In genomic region chr11:118434123-118434552, GRCh38 we compare ENCODE assay signal across 8 cellular contexts. TPM values are rescaled to one million over a fixed set of nuclear protein-coding genes. Genes with fewer than 3 reads are reported as not detected.
DNase-seq lines count a peak whose midpoint lies in the region; ATAC-seq, FAIRE-seq and TF ChIP-seq lines count a peak whose summit lies in the region.

No MANE protein-coding gene starts in this region.

- H3K9me3 Mint-ChIP-seq in activated naive CD8-positive, alpha-beta T cell treated with anti-CD3 and anti-CD28 coated beads, Interleukin-2, amount 10 ng/mL, durations not matched to agents 7 days and 5 days = no peaks in the 10 kb centered on the region

- H3K27ac Mint-ChIP-seq in activated naive CD8-positive, alpha-beta T cell treated with anti-CD3 and anti-CD28 coated beads, Interleukin-2, amount 10 ng/mL, durations not matched to agents 7 days and 5 days = peak overlapping the region; percentile 94

- H3K36me3 ChIP-seq in HepG2 (replicated peaks in 1 of 2; ENCODE audit: control insufficient read depth in 1 of 2, insufficient read depth in 2 of 2, low read length in 2 of 2) (no peaks in the 10 kb centered on the region; a peak in 1 of 5 replicates), vagina (no peaks in the 10 kb centered on the region)

- peaks cover 11% of the 10 kb centered on the region for H3K4me1 Mint-ChIP-seq in activated naive CD8-positive, alpha-beta T cell treated with anti-CD3 and anti-CD28 coated beads, Interleukin-2, amount 10 ng/mL, durations not matched to agents 7 days and 5 days

- peak overlapping the region; percentile 97 for H3K4me3 Mint-ChIP-seq in activated naive CD8-positive, alpha-beta T cell treated with anti-CD3 and anti-CD28 coated beads, Interleukin-2, amount 10 ng/mL, durations not matched to agents 7 days and 5 days

- TF ChIP-seq CTCF in AG04450 (IDR thresholded peaks at IDR 0.05; ENCODE audit: low read depth, low read length) (no peak), HepG2 (CRISPR knock-in tag; IDR thresholded peaks at IDR 0.05) (no peak), vagina (IDR thresholded peaks at IDR 0.05) (no peak), GM20000 (IDR thresholded peaks at IDR 0.05; ENCODE audit: extremely low read depth, missing control alignments) (no peak), foreskin keratinocyte (conservative IDR thresholded peaks at IDR 0.05) (no peak)

- H3K27ac ChIP-seq in AG04450 (ENCODE audit: low read depth, low read length) (no peak overlapping the region), HepG2 (ENCODE audit: extremely low read length, insufficient read depth, low read length) (peak overlapping the region; percentile 87), vagina (no peak overlapping the region), foreskin keratinocyte (no peak overlapping the region)

- in situ Hi-C loops in HepG2 (cut with HindIII; ENCODE audit: extremely low pct_ligation_motif_present, low pct_unique_long_range_greater_than_20kb) = no loop called here

- H3K27me3 Mint-ChIP-seq in activated naive CD8-positive, alpha-beta T cell treated with anti-CD3 and anti-CD28 coated beads, Interleukin-2, amount 10 ng/mL, durations not matched to agents 7 days and 5 days = peaks cover 4% of the 10 kb centered on the region

- peaks cover 26% of the 10 kb centered on the region for H3K79me2 ChIP-seq in HepG2 (ENCODE audit: insufficient read depth, low read length)

- peak overlapping the region; percentile 100 for H3K4me2 ChIP-seq in HepG2 (ENCODE audit: low read depth, low read length)

- no peak for FAIRE-seq in HepG2 (lab: Jason Lieb, UNC)

- BruUV-seq in HepG2 (replicated peaks; lab: Mats Ljungman, UMichigan) = no TSS peak

- CTCF ChIA-PET in AG04450 (lab: Charles Lee) (no interaction called here), HEK293T (lab: Yijun Ruan, JAX) (no interaction called here), HepG2 (lab: Yijun Ruan, JAX; ENCODE audit: low intra/inter-chr PET ratio, low total read pairs) (no interaction called here)

- H3K9me3 ChIP-seq in AG04450 (ENCODE audit: control insufficient read depth, insufficient read depth, low read length) = peaks cover 4% of the 10 kb centered on the region; the same call in 1 of the 2 replicates
- H3K9me3 ChIP-seq in HepG2 (ENCODE audit: low read length) = no peaks in the 10 kb centered on the region
- no peaks in the 10 kb centered on the region for H3K9me3 ChIP-seq in vagina

- H3K27me3 ChIP-seq in AG04450 (ENCODE audit: control insufficient read depth, insufficient read depth, low read length) (no peaks in the 10 kb centered on the region), HepG2 (ENCODE audit: control insufficient read depth in 1 of 2, insufficient read depth in 2 of 2, low read length in 2 of 2) (no peaks in the 10 kb centered on the region), vagina (no peaks in the 10 kb centered on the region), foreskin keratinocyte (no peaks in the 10 kb centered on the region)

- no peaks in the 10 kb centered on the region for H3K36me3 Mint-ChIP-seq in activated naive CD8-positive, alpha-beta T cell treated with anti-CD3 and anti-CD28 coated beads, Interleukin-2, amount 10 ng/mL, durations not matched to agents 7 days and 5 days

- no peak for ATAC-seq in activated naive CD8-positive, alpha-beta T cell treated with anti-CD3 and anti-CD28 coated beads, Interleukin-2, amount 10 ng/mL, durations not matched to agents 7 days and 5 days (ENCODE audit: low read depth)
- ATAC-seq in HepG2 (no peak), foreskin keratinocyte (no peak)

- WGBS in HepG2 (ENCODE audit: low lambda C conversion rate) = under 1% methylated on average over 9 of the region's 9 CpGs

- H3K4me3 ChIP-seq in AG04450 (ENCODE audit: low read depth, low read length) = peak overlapping the region; percentile 72
- peak overlapping the region; percentile 11 to 84 (median 73) for H3K4me3 ChIP-seq in HepG2 (replicated peaks in 1 of 3; ENCODE audit: insufficient read depth in 1 of 3, low read depth in 2 of 3, low read length in 3 of 3)
- H3K4me3 ChIP-seq in vagina = peak overlapping the region; percentile 66 to 99

- no peak for DNase-seq in AG04450 (ENCODE audit: low read depth, low spot score)
- DNase-seq in HEK293T (ENCODE audit: extremely low spot score) = no peak
- no peak for DNase-seq in activated naive CD8-positive, alpha-beta T cell treated with anti-CD3 and anti-CD28 coated beads, Interleukin-2, amount 10 ng/mL, durations not matched to agents 7 days and 5 days
- peak; percentile 32 for DNase-seq in HepG2 (ENCODE audit: low spot score)
- DNase-seq in vagina (ENCODE audit: extremely low spot score in 2 of 2) = no peak
- DNase-seq in GM20000 (ENCODE audit: low spot score) = no peak
- no peak for DNase-seq in stimulated activated CD4-positive, alpha-beta T cell treated with anti-CD3 and anti-CD28 coated beads, Interleukin-15, amount 100 ng/mL, for 24 hours
- DNase-seq in foreskin keratinocyte = no peak

- H3K9ac ChIP-seq in HepG2 (ENCODE audit: insufficient read depth, low read depth, low read length) = peak overlapping the region; percentile 72

- TF ChIP-seq EP300 in HepG2 (IDR thresholded peaks at IDR 0.05; ENCODE audit: low read depth in 2 of 2, low read length in 2 of 2) = no peak
- no peak for TF ChIP-seq EP300 in HepG2 (CRISPR knock-in tag; IDR thresholded peaks at IDR 0.05; ENCODE audit: borderline replicate concordance)

- intact Hi-C loops in HepG2 (cut with micrococcal nuclease; ENCODE audit: unreplicated experiment) = loop anchor here (2.0 kb wide), 1 partner anchor 33 kb away; the partner anchor contains the start of gene ATP5MG
- intact Hi-C loops in vagina (cut with DNase I) = no loop called here

- no peak for TF ChIP-seq RAD21 in HepG2 (CRISPR knock-in tag; IDR thresholded peaks at IDR 0.05)

- H4K20me1 ChIP-seq in HepG2 (ENCODE audit: insufficient read depth, low read length) = peaks cover 16% of the 10 kb centered on the region

- peak overlapping the region; percentile 89 for H2AFZ ChIP-seq in HepG2 (ENCODE audit: low read length)

- POLR2A ChIA-PET in AG04450 (lab: Yijun Ruan, JAX) = no interaction called here
- POLR2A ChIA-PET in HEK293T (lab: Yijun Ruan, JAX) = interaction anchor here (1.8 kb wide), 2 partner anchors 29 to 34 kb away, joined by 5 read pairs; no protein-coding TSS in a partner anchor
- POLR2A ChIA-PET in activated naive CD8-positive, alpha-beta T cell treated with anti-CD3 and anti-CD28 coated beads, Interleukin-2, amount 10 ng/mL, durations not matched to agents 7 days and 5 days (lab: Charles Lee) = interaction anchor here (1.0 to 2.5 kb wide), 5 partner anchors 11 to 357 kb away, joined by 3 to 19 read pairs (median 4); partner anchors contain the start of genes ARCN1, ATP5MG and DDX6
- POLR2A ChIA-PET in HepG2 (lab: Yijun Ruan, JAX) = interaction anchor here (1.2 to 2.1 kb wide), 2 partner anchors 14 to 96 kb away, joined by 3 to 8 read pairs; partner anchors contain the start of gene TMEM25

- H3K4me1 ChIP-seq in HepG2 (ENCODE audit: insufficient read depth, low read length) = peaks cover 47% of the 10 kb centered on the region
- H3K4me1 ChIP-seq in vagina = peaks cover 37% of the 10 kb centered on the region
- peaks cover 6% of the 10 kb centered on the region for H3K4me1 ChIP-seq in foreskin keratinocyte

- TF ChIP-seq POLR2A in HepG2 (IDR thresholded peaks at IDR 0.05; ENCODE audit: insufficient read depth in 1 of 2, low read depth in 2 of 2, low read length in 2 of 2) (0 out of 4 replicates have a peak, but pooled peaks of 1 of the 2 experiments have one; percentile 5), vagina (IDR thresholded peaks at IDR 0.05) (no peak)

RNA-seq across cellular contexts. Expression of gene KMT2A, which starts 2.2 kb away (rescaled TPM):
- polyA plus RNA-seq in AG04450 (2011; rRNA removed) = 23.6 and 28.7 TPM in 2 replicates
- polyA minus RNA-seq in AG04450 (2011; rRNA and poly(A)+ RNA removed) = 90.0 and 104 TPM in 2 replicates
- total RNA-seq in activated naive CD8-positive, alpha-beta T cell treated with anti-CD3 and anti-CD28 coated beads, Interleukin-2, amount 10 ng/mL, durations not matched to agents 7 days and 5 days = 100 to 1,000 TPM; 117 to 126 TPM
- total RNA-seq in HepG2 (2016; rRNA removed; fragmentation: Illumina TruSeq; extraction: Trizol) = 20.0 and 26.2 TPM in 2 replicates
- total RNA-seq in HepG2 (2016; cell fraction: cytosol; rRNA removed; fragmentation: Illumina TruSeq; extraction: Trizol; ENCODE audit: low read depth) = 8.0 and 8.6 TPM in 2 replicates
- total RNA-seq in HepG2 (2016; cell fraction: insoluble cytoplasmic fraction; rRNA removed; fragmentation: Illumina TruSeq; extraction: Trizol) = 19.8 and 22.3 TPM in 2 replicates
- 9.8 and 12.0 TPM in 2 replicates for total RNA-seq in HepG2 (2016; cell fraction: membrane; rRNA removed; fragmentation: Illumina TruSeq; extraction: Trizol)
- total RNA-seq in HepG2 (2016; cell fraction: nucleus; rRNA removed; fragmentation: Illumina TruSeq; extraction: Trizol) = 62.9 and 67.9 TPM in 2 replicates
- polyA plus RNA-seq in HepG2 (2011; rRNA removed) = 12.4 and 12.7 TPM in 2 replicates
- polyA plus RNA-seq in HepG2 (2011; cell fraction: cytosol; rRNA removed) = 9.4 and 11.0 TPM in 2 replicates
- 53.6 and 54.8 TPM in 2 replicates for polyA plus RNA-seq in HepG2 (2011; cell fraction: nucleus; rRNA removed)
- polyA plus RNA-seq in HepG2 (2012) = 18.6 and 21.2 TPM in 2 replicates
- 1.8 and 2.3 TPM in 2 replicates for polyA plus RNA-seq in HepG2 (2016; cell fraction: cytosol; fragmentation: Illumina TruSeq; extraction: Trizol; ENCODE audit: low read depth)
- polyA plus RNA-seq in HepG2 (2016; cell fraction: insoluble cytoplasmic fraction; fragmentation: Illumina TruSeq; extraction: Trizol; ENCODE audit: low read depth) = 14.1 and 14.7 TPM in 2 replicates
- polyA plus RNA-seq in HepG2 (2016; cell fraction: membrane; fragmentation: Illumina TruSeq; extraction: Trizol; ENCODE audit: low read depth) = 3.7 and 4.5 TPM in 2 replicates
- polyA plus RNA-seq in HepG2 (2016; cell fraction: nucleus; fragmentation: Illumina TruSeq; extraction: Trizol; ENCODE audit: insufficient read depth, low read depth) = 53.1 and 68.2 TPM in 2 replicates
- 54.0 and 71.0 TPM in 2 replicates for polyA minus RNA-seq in HepG2 (2011; rRNA and poly(A)+ RNA removed; ENCODE audit: low replicate concordance)
- 31.2 and 32.9 TPM in 2 replicates for polyA minus RNA-seq in HepG2 (2011; cell fraction: cytosol; rRNA and poly(A)+ RNA removed)
- polyA minus RNA-seq in HepG2 (2011; cell fraction: nucleus; rRNA and poly(A)+ RNA removed) = 121 and 138 TPM in 2 replicates
- 72.7 TPM for total RNA-seq in vagina
- total RNA-seq in foreskin keratinocyte = 27.9 and 29.6 TPM in 2 replicates
- 3.0 and 3.5 TPM in 2 replicates for polyA plus RNA-seq in foreskin keratinocyte

RNA-seq across cellular contexts. Expression of gene ATP5MG, which starts 32.7 kb away (rescaled TPM):
- polyA plus RNA-seq in AG04450 (2011; rRNA removed) = 346 and 423 TPM in 2 replicates
- polyA minus RNA-seq in AG04450 (2011; rRNA and poly(A)+ RNA removed) = 46.9 and 53.9 TPM in 2 replicates
- total RNA-seq in activated naive CD8-positive, alpha-beta T cell treated with anti-CD3 and anti-CD28 coated beads, Interleukin-2, amount 10 ng/mL, durations not matched to agents 7 days and 5 days = 100 to 1,000 TPM; 202 to 224 TPM
- 320 and 408 TPM in 2 replicates for total RNA-seq in HepG2 (2016; rRNA removed; fragmentation: Illumina TruSeq; extraction: Trizol)
- 159 and 171 TPM in 2 replicates for total RNA-seq in HepG2 (2016; cell fraction: cytosol; rRNA removed; fragmentation: Illumina TruSeq; extraction: Trizol; ENCODE audit: low read depth)
- 349 and 437 TPM in 2 replicates for total RNA-seq in HepG2 (2016; cell fraction: insoluble cytoplasmic fraction; rRNA removed; fragmentation: Illumina TruSeq; extraction: Trizol)
- total RNA-seq in HepG2 (2016; cell fraction: membrane; rRNA removed; fragmentation: Illumina TruSeq; extraction: Trizol) = 200 and 226 TPM in 2 replicates
- total RNA-seq in HepG2 (2016; cell fraction: nucleus; rRNA removed; fragmentation: Illumina TruSeq; extraction: Trizol) = 118 TPM in 2 replicates
- 209 and 260 TPM in 2 replicates for polyA plus RNA-seq in HepG2 (2011; rRNA removed)
- 224 and 232 TPM in 2 replicates for polyA plus RNA-seq in HepG2 (2011; cell fraction: cytosol; rRNA removed)
- 34.3 and 48.4 TPM in 2 replicates for polyA plus RNA-seq in HepG2 (2011; cell fraction: nucleus; rRNA removed)
- 196 and 279 TPM in 2 replicates for polyA plus RNA-seq in HepG2 (2012)
- 199 and 242 TPM in 2 replicates for polyA plus RNA-seq in HepG2 (2016; cell fraction: cytosol; fragmentation: Illumina TruSeq; extraction: Trizol; ENCODE audit: low read depth)
- polyA plus RNA-seq in HepG2 (2016; cell fraction: insoluble cytoplasmic fraction; fragmentation: Illumina TruSeq; extraction: Trizol; ENCODE audit: low read depth) = 446 and 519 TPM in 2 replicates
- polyA plus RNA-seq in HepG2 (2016; cell fraction: membrane; fragmentation: Illumina TruSeq; extraction: Trizol; ENCODE audit: low read depth) = 199 and 264 TPM in 2 replicates
- polyA plus RNA-seq in HepG2 (2016; cell fraction: nucleus; fragmentation: Illumina TruSeq; extraction: Trizol; ENCODE audit: insufficient read depth, low read depth) = 242 and 264 TPM in 2 replicates
- 36.3 and 59.5 TPM in 2 replicates for polyA minus RNA-seq in HepG2 (2011; rRNA and poly(A)+ RNA removed; ENCODE audit: low replicate concordance)
- polyA minus RNA-seq in HepG2 (2011; cell fraction: cytosol; rRNA and poly(A)+ RNA removed) = 41.8 and 56.3 TPM in 2 replicates
- 17.0 and 20.9 TPM in 2 replicates for polyA minus RNA-seq in HepG2 (2011; cell fraction: nucleus; rRNA and poly(A)+ RNA removed)
- total RNA-seq in vagina = 169 TPM
- 193 and 217 TPM in 2 replicates for total RNA-seq in foreskin keratinocyte
- polyA plus RNA-seq in foreskin keratinocyte = 319 and 334 TPM in 2 replicates
